In genomic region chr2:96888082-96889011, GRCh38 we compare ENCODE assay signal across 8 cellular contexts. TPM values are rescaled to one million over a fixed set of nuclear protein-coding genes. Genes with fewer than 3 reads are reported as not detected.
A peak's percentile ranks its signal among the peaks of the same experiment; 100 is the strongest.
DNase-seq lines count a peak whose midpoint lies in the region; ATAC-seq, FAIRE-seq and TF ChIP-seq lines count a peak whose summit lies in the region.

No MANE protein-coding gene starts in this region.

- peak overlapping the region; percentile 52 for H3K14ac ChIP-seq in trophoblast cell (ENCODE audit: low read length)

- no peaks in the 10 kb centered on the region for H3K36me3 Mint-ChIP-seq in CD4-positive, alpha-beta memory T cell

- H4K91ac ChIP-seq in trophoblast cell (ENCODE audit: low read depth, low read length): peak overlapping the region; percentile 85

- H3K4me1 Mint-ChIP-seq in CD4-positive, alpha-beta memory T cell: peaks cover 30 to 46% (median 36%) of the 10 kb centered on the region in 4 donors

- peak overlapping the region; percentile 40 for H4K8ac ChIP-seq in trophoblast cell (ENCODE audit: low read depth, low read length)

- intact Hi-C loops in CD4-positive, alpha-beta memory T cell (cut with micrococcal nuclease): no loop called here

- FAIRE-seq in H54 (lab: Jason Lieb, UNC): no peak

- H3K4ac ChIP-seq in trophoblast cell (ENCODE audit: low read depth, low read length): peak overlapping the region; percentile 38

- H3K18ac ChIP-seq in trophoblast cell (ENCODE audit: low read length): peak overlapping the region; percentile 51

- H2BK12ac ChIP-seq in trophoblast cell (ENCODE audit: low read length): peak overlapping the region; percentile 53

- H3K4me2 ChIP-seq in fibroblast of lung (ENCODE audit: extremely low read depth, insufficient read depth, low read length) (peak overlapping the region; percentile 8), trophoblast cell (ENCODE audit: low read length) (peak overlapping the region; percentile 6)

- no peak overlapping the region for H3K4me3 ChIP-seq in CD4-positive, alpha-beta memory T cell (ENCODE audit: low read length in 2 of 2)
- no peak overlapping the region for H3K4me3 ChIP-seq in fibroblast of lung (replicated peaks in 1 of 4; ENCODE audit: control extremely low read depth in 1 of 4, insufficient read depth in 1 of 4, low read depth in 3 of 4, low read length in 4 of 4)
- H3K4me3 ChIP-seq in trophoblast cell (ENCODE audit: low read depth, low read length): no peak overlapping the region

- H3K9ac ChIP-seq in fibroblast of lung (ENCODE audit: insufficient read depth, low read length) (no peak overlapping the region), trophoblast cell (ENCODE audit: low read length) (no peak overlapping the region)

- POLR2A ChIA-PET in CD4-positive, alpha-beta memory T cell (lab: Charles Lee; ENCODE audit: partially characterized antibody): interaction anchor here (0.7 to 8.9 kb wide), 8 partner anchors 7 to 72 kb away, joined by 3 to 50 read pairs (median 4); partner anchors contain the start of genes ANKRD39 and CNNM3

- no peaks in the 10 kb centered on the region for H3K27me3 Mint-ChIP-seq in CD4-positive, alpha-beta memory T cell

- H3K27me3 ChIP-seq in CD4-positive, alpha-beta memory T cell (ENCODE audit: insufficient read depth, low read length): no peaks in the 10 kb centered on the region
- H3K27me3 ChIP-seq in fibroblast of lung (ENCODE audit: control insufficient read depth, insufficient read depth, low read length): peaks cover 4% of the 10 kb centered on the region
- no peaks in the 10 kb centered on the region for H3K27me3 ChIP-seq in trophoblast cell (ENCODE audit: insufficient read depth, low read length)

- H2BK5ac ChIP-seq in trophoblast cell (ENCODE audit: low read depth, low read length, poor library complexity): peak overlapping the region; percentile 47

- H3K27ac Mint-ChIP-seq in CD4-positive, alpha-beta memory T cell: peak overlapping the region in 4 of 7 donors; percentile 50 to 86 (median 78)

- TF ChIP-seq POLR2A in H54 (IDR thresholded peaks at IDR 0.05; ENCODE audit: low read depth, low read length): no peak

- H3K4me1 ChIP-seq in CD4-positive, alpha-beta memory T cell (ENCODE audit: insufficient read depth, low read length): peaks cover 30% of the 10 kb centered on the region
- H3K4me1 ChIP-seq in fibroblast of lung (ENCODE audit: control insufficient read depth, extremely low read depth, insufficient read depth, low read length) (peaks cover 5% of the 10 kb centered on the region), trophoblast cell (ENCODE audit: control insufficient read depth in 1 of 2, insufficient read depth in 2 of 2, low read length in 2 of 2) (peaks cover 79 to 86% of the 10 kb centered on the region in 2 experiments)

- TF ChIP-seq CTCF in fibroblast of lung (conservative IDR thresholded peaks at IDR 0.05 in 1 of 2, IDR thresholded peaks at IDR 0.05 in 1 of 2; ENCODE audit: low read depth in 1 of 2, low read length in 2 of 2): no peak

- DNase-seq in CD4-positive, alpha-beta memory T cell: no peak
- peak; percentile 71 to 84 for DNase-seq in NCI-H526 (lab: John Stamatoyannopoulos, UW)
- no peak for DNase-seq in fibroblast of lung (ENCODE audit: low read depth in 2 of 2)
- DNase-seq in trophoblast cell: peak; percentile 86 to 92
- no peak for DNase-seq in H54 (ENCODE audit: insufficient read length, low spot score)
- no peak for DNase-seq in cerebellar nuclear complex (lab: John Stamatoyannopoulos, UW)

- peak overlapping the region; percentile 3 for H4K12ac ChIP-seq in trophoblast cell (ENCODE audit: low read depth, low read length)

- peak overlapping the region; percentile 70 for H2AK5ac ChIP-seq in trophoblast cell (ENCODE audit: low read length)

- no peaks in the 10 kb centered on the region for H3K9me3 ChIP-seq in CD4-positive, alpha-beta memory T cell (ENCODE audit: control insufficient read depth in 1 of 2, low read length in 2 of 2)
- H3K9me3 ChIP-seq in fibroblast of lung (ENCODE audit: control insufficient read depth, insufficient read depth, low read depth, low read length): no peaks in the 10 kb centered on the region
- peaks cover 2% of the 10 kb centered on the region for H3K9me3 ChIP-seq in trophoblast cell (ENCODE audit: insufficient read depth, low read depth, low read length)

- no peaks in the 10 kb centered on the region for H4K20me1 ChIP-seq in fibroblast of lung (ENCODE audit: control insufficient read depth, extremely low read depth, insufficient read depth, low read length)

- H2AFZ ChIP-seq in fibroblast of lung (ENCODE audit: low read length) (no peak overlapping the region), trophoblast cell (ENCODE audit: insufficient read depth, low read length, poor library complexity) (no peak overlapping the region)

- peak overlapping the region; percentile 69 for H2BK120ac ChIP-seq in trophoblast cell (ENCODE audit: insufficient read depth, low read length, poor library complexity)

- H3K9me3 Mint-ChIP-seq in CD4-positive, alpha-beta memory T cell: peaks cover 0 to 1% (median 0%) of the 10 kb centered on the region in 8 donors

- no peak overlapping the region for H3K4me3 Mint-ChIP-seq in CD4-positive, alpha-beta memory T cell

- no CpG with 5 or more reads among the region's 12 CpGs for WGBS in trophoblast cell (ENCODE audit: extremely low coverage, insufficient coverage, insufficient read length)

- peaks cover 79% of the 10 kb centered on the region for H3K79me1 ChIP-seq in trophoblast cell (ENCODE audit: low read length)

- no peak overlapping the region for H3K23ac ChIP-seq in trophoblast cell (ENCODE audit: low read length)

- H3K27ac ChIP-seq in CD4-positive, alpha-beta memory T cell (ENCODE audit: low read depth, low read length): no peak overlapping the region
- no peak overlapping the region for H3K27ac ChIP-seq in fibroblast of lung (ENCODE audit: insufficient read depth, low read length)
- peak overlapping the region; percentile 81 for H3K27ac ChIP-seq in trophoblast cell (ENCODE audit: low read depth, low read length)

- no peaks in the 10 kb centered on the region for H3K79me2 ChIP-seq in fibroblast of lung (ENCODE audit: control insufficient read depth, insufficient read depth, low read length)
- peaks cover 37% of the 10 kb centered on the region for H3K79me2 ChIP-seq in trophoblast cell (ENCODE audit: control insufficient read depth, insufficient read depth, low read length, poor library complexity)

- ATAC-seq in GM18858 (IDR thresholded peaks at IDR 0.05; ENCODE audit: unreplicated experiment) (no peak), HG02623 (IDR thresholded peaks at IDR 0.05; ENCODE audit: unreplicated experiment) (no peak)

- CTCF ChIA-PET in CD4-positive, alpha-beta memory T cell (lab: Charles Lee; ENCODE audit: partially characterized antibody): interaction anchor here (1.3 kb wide), 3 partner anchors 16 to 30 kb away, joined by 3 read pairs; partner anchors contain the start of gene ANKRD39

- H3K36me3 ChIP-seq in CD4-positive, alpha-beta memory T cell (ENCODE audit: insufficient read depth, low read length): no peaks in the 10 kb centered on the region
- no peaks in the 10 kb centered on the region for H3K36me3 ChIP-seq in fibroblast of lung (ENCODE audit: control insufficient read depth, insufficient read depth, low read length)
- H3K36me3 ChIP-seq in trophoblast cell (ENCODE audit: control insufficient read depth in 1 of 2, insufficient read depth in 2 of 2, low read length in 2 of 2): no peaks in the 10 kb centered on the region

RNA-seq across cellular contexts. Expression of gene SEMA4C, which starts 18.5 kb away (rescaled TPM):
- 10 to 100 TPM; 72.6 to 77.0 TPM for total RNA-seq in CD4-positive, alpha-beta memory T cell
- polyA plus RNA-seq in CD4-positive, alpha-beta memory T cell: 1 to 10 TPM; 2.3 to 8.1 TPM
- total RNA-seq in fibroblast of lung: 17.5 and 19.8 TPM in 2 replicates
- polyA plus RNA-seq in fibroblast of lung: 9.4 and 12.7 TPM in 2 replicates
- 12.4 and 14.3 TPM in 2 replicates for polyA plus RNA-seq in fibroblast of lung (2012)
- 31.1 and 61.9 TPM in 2 replicates for polyA minus RNA-seq in fibroblast of lung (ENCODE audit: low replicate concordance)
- 157 and 161 TPM in 2 replicates for polyA plus RNA-seq in trophoblast cell (2013)

RNA-seq across cellular contexts. Expression of gene ANKRD39, which starts 30.5 kb away (rescaled TPM):
- 10 to 100 TPM; 24.4 to 24.5 TPM for total RNA-seq in CD4-positive, alpha-beta memory T cell
- 10 to 100 TPM; 18.7 to 42.5 TPM for polyA plus RNA-seq in CD4-positive, alpha-beta memory T cell
- total RNA-seq in fibroblast of lung: 4.6 and 5.3 TPM in 2 replicates
- polyA plus RNA-seq in fibroblast of lung: 5.8 and 7.1 TPM in 2 replicates
- 10.8 and 17.6 TPM in 2 replicates for polyA plus RNA-seq in fibroblast of lung (2012)
- 6.5 and 14.2 TPM in 2 replicates for polyA minus RNA-seq in fibroblast of lung (ENCODE audit: low replicate concordance)
- 32.8 and 33.4 TPM in 2 replicates for polyA plus RNA-seq in trophoblast cell (2013)

RNA-seq across cellular contexts. Expression of gene ANKRD23, which starts 44.5 kb away (rescaled TPM):
- 10 to 100 TPM; 19.4 to 19.7 TPM for total RNA-seq in CD4-positive, alpha-beta memory T cell
- 1 to 10 TPM in 1 of 2 donors, not detected in 1; 1.5 TPM for polyA plus RNA-seq in CD4-positive, alpha-beta memory T cell
- 1.0 and 1.3 TPM in 2 replicates for total RNA-seq in fibroblast of lung
- 0.41 and 0.70 TPM in 2 replicates for polyA plus RNA-seq in fibroblast of lung
- polyA plus RNA-seq in fibroblast of lung (2012): 0.58 and 0.73 TPM in 2 replicates
- polyA minus RNA-seq in fibroblast of lung (ENCODE audit: low replicate concordance): 0.30 and 2.1 TPM in 2 replicates
- 4.5 and 4.7 TPM in 2 replicates for polyA plus RNA-seq in trophoblast cell (2013)

Comparison
In these comparisons a context has a peak if more than half of its experiments do, and no peak if none do; other contexts are left out.
1. DNase-seq: peak in NCI-H526 (2 of 2) and trophoblast cell (2 of 2); none in CD4-positive, alpha-beta memory T cell (0 of 5), fibroblast of lung (0 of 2), H54 (single experiment) and cerebellar nuclear complex (0 of 2).